Comparison of ENCODE assay signal across 12 cellular contexts in the genomic region with DNA sequence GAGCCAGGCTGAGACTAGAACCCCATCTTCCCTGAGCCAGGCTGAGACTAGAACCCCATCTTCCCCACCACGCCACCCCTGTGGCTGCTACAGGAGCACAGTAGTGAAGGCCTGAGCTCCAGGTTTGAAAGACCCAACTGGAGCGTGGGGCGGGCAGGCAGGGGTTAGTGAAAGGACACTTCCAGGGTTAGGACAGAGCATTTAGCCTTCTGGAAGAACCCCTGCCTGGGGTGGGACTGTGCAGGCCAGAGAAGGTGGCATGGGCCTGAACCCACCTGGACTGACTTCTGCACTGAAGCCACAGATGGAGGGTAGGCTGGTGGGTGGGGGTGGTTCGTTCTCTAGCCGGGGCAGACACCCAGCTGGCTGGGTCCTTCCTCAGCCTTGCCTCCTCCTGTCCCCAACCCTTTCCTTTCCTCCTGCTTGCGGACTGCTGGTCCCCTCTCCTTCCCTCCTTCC. TPM values are rescaled to one million over a fixed set of nuclear protein-coding genes. Genes with fewer than 3 reads are reported as not detected.
A peak's percentile ranks its signal among the peaks of the same experiment; 100 is the strongest.
DNase-seq lines count a peak whose midpoint lies in the region; ATAC-seq and TF ChIP-seq lines count a peak whose summit lies in the region.
"Had no signal": no experiment of that assay in that cellular context is flagged by ENCODE, and none has a peak within 500 bp of the region (broad histone marks: within the 10 kb centered on the region; RNA-seq: fewer than 3 reads in every experiment).

No MANE protein-coding gene starts in this region.

- TF ChIP-seq CTCF in liver (IDR thresholded peaks at IDR 0.05; ENCODE audit: low read depth, low read length, missing input control) = no peak
- TF ChIP-seq CTCF in WTC11 (IDR thresholded peaks at IDR 0.05) = no peak

- no peak for TF ChIP-seq RAD21 in liver (IDR thresholded peaks at IDR 0.05)

- no peaks in the 10 kb centered on the region for H3K27me3 ChIP-seq in liver (ENCODE audit: control insufficient read depth in 4 of 4, insufficient read depth in 4 of 4, low read length in 3 of 4)
- H3K27me3 ChIP-seq in stomach smooth muscle (ENCODE audit: control insufficient read depth in 1 of 2, insufficient read depth in 2 of 2, low read length in 2 of 2) = no peaks in the 10 kb centered on the region

- 77% methylated on average over 6 of the region's 6 CpGs for WGBS in liver

- peak; percentile 28 for DNase-seq in activated CD4-positive, alpha-beta T cell treated with anti-CD3 and anti-CD28 coated beads, Interleukin-2, amount 10 ng/mL, durations not matched to agents 7 days and 5 days
- no peak for DNase-seq in activated CD4-positive, alpha-beta T cell treated with anti-CD3 and anti-CD28 coated beads for 48 hours
- DNase-seq in activated CD4-positive, alpha-beta memory T cell treated with anti-CD3 and anti-CD28 coated beads, Interleukin-2, amount 10 ng/mL, durations not matched to agents 7 days and 5 days = no peak
- DNase-seq in WTC11 (ENCODE audit: low spot score) (no peak), NCI-H1417 treated with DMSO at 0.1 percent for 48 hours (lab: John Stamatoyannopoulos, UW) (no peak)
- DNase-seq: endodermal cell, left cardiac atrium, naive B cell had no signal

- H3K9me3 ChIP-seq in liver (ENCODE audit: control insufficient read depth in 4 of 4, low read length in 3 of 4) (no peaks in the 10 kb centered on the region), stomach smooth muscle (ENCODE audit: control insufficient read depth in 2 of 2, low read length in 2 of 2) (no peaks in the 10 kb centered on the region)

- H3K4me3 ChIP-seq in liver (ENCODE audit: low read depth in 1 of 3, low read length in 3 of 3) (no peak overlapping the region), stomach smooth muscle (ENCODE audit: low read length in 2 of 2) (no peak overlapping the region)
- H3K4me3 ChIP-seq: skin epidermis had no signal

- H3K27ac ChIP-seq in liver (ENCODE audit: low read depth in 1 of 2, low read length in 2 of 2) (peak overlapping the region; percentile 81 to 83), stomach smooth muscle (ENCODE audit: low read length) (peak overlapping the region; percentile 87)

- H3K4me1 ChIP-seq in liver (ENCODE audit: control insufficient read depth in 4 of 4, insufficient read depth in 4 of 4, low read length in 3 of 4) = peaks cover 29 to 59% (median 50%) of the 10 kb centered on the region in 4 donors
- peaks cover 44% of the 10 kb centered on the region for H3K4me1 ChIP-seq in stomach smooth muscle (ENCODE audit: control insufficient read depth, insufficient read depth, low read length)

- H3K36me3 Mint-ChIP-seq in activated CD4-positive, alpha-beta T cell treated with anti-CD3 and anti-CD28 coated beads, Interleukin-2, amount 10 ng/mL, durations not matched to agents 7 days and 5 days (ENCODE audit: low read depth) = peaks cover 62% of the 10 kb centered on the region
- H3K36me3 Mint-ChIP-seq in activated CD4-positive, alpha-beta memory T cell treated with anti-CD3 and anti-CD28 coated beads, Interleukin-2, amount 10 ng/mL, durations not matched to agents 7 days and 5 days (ENCODE audit: low read depth) = peaks cover 90% of the 10 kb centered on the region
- H3K36me3 Mint-ChIP-seq in WTC11 = peaks cover 47% of the 10 kb centered on the region

- H3K36me3 ChIP-seq in liver (ENCODE audit: control insufficient read depth in 4 of 4, insufficient read depth in 3 of 4, low read depth in 1 of 4, low read length in 3 of 4) = peaks cover 31 to 62% (median 40%) of the 10 kb centered on the region in 4 donors
- H3K36me3 ChIP-seq in stomach smooth muscle (ENCODE audit: control insufficient read depth in 2 of 2, insufficient read depth in 2 of 2, low read length in 2 of 2) = peaks cover 57 to 64% of the 10 kb centered on the region in 2 donors

- H3K4me1 Mint-ChIP-seq in activated CD4-positive, alpha-beta T cell treated with anti-CD3 and anti-CD28 coated beads, Interleukin-2, amount 10 ng/mL, durations not matched to agents 7 days and 5 days = peaks cover 34% of the 10 kb centered on the region
- peaks cover 34% of the 10 kb centered on the region for H3K4me1 Mint-ChIP-seq in activated CD4-positive, alpha-beta memory T cell treated with anti-CD3 and anti-CD28 coated beads, Interleukin-2, amount 10 ng/mL, durations not matched to agents 7 days and 5 days
- H3K4me1 Mint-ChIP-seq in WTC11 = 0 out of 2 replicates have a peak, but pooled peaks cover 3% of the 10 kb centered on the region
- H3K4me1 Mint-ChIP-seq: endodermal cell had no signal

- peak overlapping the region; percentile 87 for H3K27ac Mint-ChIP-seq in activated CD4-positive, alpha-beta T cell treated with anti-CD3 and anti-CD28 coated beads, Interleukin-2, amount 10 ng/mL, durations not matched to agents 7 days and 5 days
- H3K27ac Mint-ChIP-seq in activated CD4-positive, alpha-beta memory T cell treated with anti-CD3 and anti-CD28 coated beads, Interleukin-2, amount 10 ng/mL, durations not matched to agents 7 days and 5 days = peak overlapping the region; percentile 52
- H3K27ac Mint-ChIP-seq in WTC11 = no peak overlapping the region
- H3K27ac Mint-ChIP-seq: endodermal cell had no signal

- no peak overlapping the region for H3K9ac ChIP-seq in liver (ENCODE audit: low read depth in 1 of 2, low read length in 2 of 2)
- no peak overlapping the region for H3K9ac ChIP-seq in stomach smooth muscle (ENCODE audit: low read length in 2 of 2)

- CTCF ChIA-PET in activated CD4-positive, alpha-beta T cell treated with anti-CD3 and anti-CD28 coated beads, Interleukin-2, amount 10 ng/mL, durations not matched to agents 7 days and 5 days (lab: Charles Lee) = interaction anchor here (0.8 to 2.6 kb wide), 4 partner anchors 15 to 37 kb away, joined by 3 to 10 read pairs (median 4); no protein-coding TSS in a partner anchor
- CTCF ChIA-PET in activated CD4-positive, alpha-beta memory T cell treated with anti-CD3 and anti-CD28 coated beads, Interleukin-2, amount 10 ng/mL, durations not matched to agents 7 days and 5 days (lab: Charles Lee) = interaction anchor here (0.6 to 4.0 kb wide), 4 partner anchors 10 to 614 kb away, joined by 3 to 14 read pairs (median 6); a partner anchor contains a TSS
- CTCF ChIA-PET in WTC11 (lab: Charles Lee) = interaction anchor here (1.1 to 3.5 kb wide), 4 partner anchors 14 to 53 kb away, joined by 3 to 20 read pairs (median 4); no protein-coding TSS in a partner anchor

- no peaks in the 10 kb centered on the region for H3K27me3 Mint-ChIP-seq in activated CD4-positive, alpha-beta T cell treated with anti-CD3 and anti-CD28 coated beads, Interleukin-2, amount 10 ng/mL, durations not matched to agents 7 days and 5 days
- H3K27me3 Mint-ChIP-seq in activated CD4-positive, alpha-beta memory T cell treated with anti-CD3 and anti-CD28 coated beads, Interleukin-2, amount 10 ng/mL, durations not matched to agents 7 days and 5 days = no peaks in the 10 kb centered on the region
- H3K27me3 Mint-ChIP-seq in WTC11 (ENCODE audit: low read depth) = no peaks in the 10 kb centered on the region
- H3K27me3 Mint-ChIP-seq: naive B cell had no signal

- POLR2A ChIA-PET in activated CD4-positive, alpha-beta T cell treated with anti-CD3 and anti-CD28 coated beads, Interleukin-2, amount 10 ng/mL, durations not matched to agents 7 days and 5 days (lab: Charles Lee) = no interaction called here
- POLR2A ChIA-PET in activated CD4-positive, alpha-beta memory T cell treated with anti-CD3 and anti-CD28 coated beads, Interleukin-2, amount 10 ng/mL, durations not matched to agents 7 days and 5 days (lab: Charles Lee) = interaction anchor here (0.9 to 16.2 kb wide), 11 partner anchors 9 to 711 kb away, joined by 3 to 479 read pairs (median 23); a partner anchor contains a TSS
- POLR2A ChIA-PET in WTC11 (lab: Charles Lee) = interaction anchor here (0.5 to 0.9 kb wide), 2 partner anchors 12 to 25 kb away, joined by 3 to 5 read pairs; no protein-coding TSS in a partner anchor

- peak overlapping the region; percentile 45 for H3K4me3 Mint-ChIP-seq in activated CD4-positive, alpha-beta T cell treated with anti-CD3 and anti-CD28 coated beads, Interleukin-2, amount 10 ng/mL, durations not matched to agents 7 days and 5 days
- H3K4me3 Mint-ChIP-seq in activated CD4-positive, alpha-beta memory T cell treated with anti-CD3 and anti-CD28 coated beads, Interleukin-2, amount 10 ng/mL, durations not matched to agents 7 days and 5 days = peak overlapping the region; percentile 17
- H3K4me3 Mint-ChIP-seq in WTC11 = no peak overlapping the region
- H3K4me3 Mint-ChIP-seq: endodermal cell had no signal

- no peaks in the 10 kb centered on the region for H3K9me3 Mint-ChIP-seq in activated CD4-positive, alpha-beta T cell treated with anti-CD3 and anti-CD28 coated beads, Interleukin-2, amount 10 ng/mL, durations not matched to agents 7 days and 5 days
- no peaks in the 10 kb centered on the region for H3K9me3 Mint-ChIP-seq in activated CD4-positive, alpha-beta memory T cell treated with anti-CD3 and anti-CD28 coated beads, Interleukin-2, amount 10 ng/mL, durations not matched to agents 7 days and 5 days
- H3K9me3 Mint-ChIP-seq in WTC11 = no peaks in the 10 kb centered on the region
- H3K9me3 Mint-ChIP-seq: endodermal cell, naive B cell had no signal

- no peak for ATAC-seq in WTC11
- ATAC-seq in HG03565 (IDR thresholded peaks at IDR 0.05; ENCODE audit: unreplicated experiment) = no peak
- ATAC-seq: left cardiac atrium had no signal

RNA-seq across cellular contexts. Expression of a gene that starts 24.1 kb away (rescaled TPM):
- 100 to 1,000 TPM; 582 to 702 TPM for total RNA-seq in activated CD4-positive, alpha-beta T cell treated with anti-CD3 and anti-CD28 coated beads, Interleukin-2, amount 10 ng/mL, durations not matched to agents 7 days and 5 days
- total RNA-seq in activated CD4-positive, alpha-beta memory T cell treated with anti-CD3 and anti-CD28 coated beads, Interleukin-2, amount 10 ng/mL, durations not matched to agents 7 days and 5 days = 100 to 1,000 TPM; 498 to 500 TPM
- total RNA-seq in liver (100 to 1,000 TPM in 1 of 2 donors, 10 to 100 TPM in 1; 53.3 to 170 TPM), WTC11 (2021) (17.7 to 30.1 TPM (median 18.6 TPM) in 3 replicates)
- 100 to 1,000 TPM in 1 of 2 donors, 10 to 100 TPM in 1; 13.1 to 110 TPM for polyA plus RNA-seq in liver

RNA-seq across cellular contexts. Expression of a gene that starts 26.0 kb away (rescaled TPM):
- 10 to 100 TPM; 68.5 to 77.1 TPM for total RNA-seq in activated CD4-positive, alpha-beta T cell treated with anti-CD3 and anti-CD28 coated beads, Interleukin-2, amount 10 ng/mL, durations not matched to agents 7 days and 5 days
- 100 to 1,000 TPM; 111 to 114 TPM for total RNA-seq in activated CD4-positive, alpha-beta memory T cell treated with anti-CD3 and anti-CD28 coated beads, Interleukin-2, amount 10 ng/mL, durations not matched to agents 7 days and 5 days
- total RNA-seq in liver (10 to 100 TPM; 24.3 to 56.3 TPM), WTC11 (2021) (98.9 to 108 TPM (median 101 TPM) in 3 replicates)
- polyA plus RNA-seq in liver = 1 to 10 TPM; 5.3 to 7.8 TPM

RNA-seq across cellular contexts. Expression of a gene that starts 31.0 kb away (rescaled TPM):
- 10 to 100 TPM; 56.4 to 61.8 TPM for total RNA-seq in activated CD4-positive, alpha-beta T cell treated with anti-CD3 and anti-CD28 coated beads, Interleukin-2, amount 10 ng/mL, durations not matched to agents 7 days and 5 days
- 100 to 1,000 TPM; 109 to 111 TPM for total RNA-seq in activated CD4-positive, alpha-beta memory T cell treated with anti-CD3 and anti-CD28 coated beads, Interleukin-2, amount 10 ng/mL, durations not matched to agents 7 days and 5 days
- total RNA-seq in liver = 10 to 100 TPM; 15.6 to 20.6 TPM
- polyA plus RNA-seq in liver = 10 to 100 TPM in 1 of 2 donors, 1 to 10 TPM in 1; 3.4 to 13.8 TPM
- total RNA-seq in WTC11 (2021) = 22.2 to 26.2 TPM (median 24.5 TPM) in 3 replicates

RNA-seq across cellular contexts. Expression of a gene that starts 50.0 kb away (rescaled TPM):
- 10 to 100 TPM; 83.0 to 88.9 TPM for total RNA-seq in activated CD4-positive, alpha-beta T cell treated with anti-CD3 and anti-CD28 coated beads, Interleukin-2, amount 10 ng/mL, durations not matched to agents 7 days and 5 days
- total RNA-seq in activated CD4-positive, alpha-beta memory T cell treated with anti-CD3 and anti-CD28 coated beads, Interleukin-2, amount 10 ng/mL, durations not matched to agents 7 days and 5 days = 10 to 100 TPM; 60.4 to 63.0 TPM
- total RNA-seq in liver (10 to 100 TPM; 20.2 to 20.8 TPM), WTC11 (2021) (131 to 146 TPM (median 135 TPM) in 3 replicates)
- 10 to 100 TPM; 21.9 to 44.3 TPM for polyA plus RNA-seq in liver
